Comparison of ENCODE assay signal across 10 cellular contexts in the genomic region with DNA sequence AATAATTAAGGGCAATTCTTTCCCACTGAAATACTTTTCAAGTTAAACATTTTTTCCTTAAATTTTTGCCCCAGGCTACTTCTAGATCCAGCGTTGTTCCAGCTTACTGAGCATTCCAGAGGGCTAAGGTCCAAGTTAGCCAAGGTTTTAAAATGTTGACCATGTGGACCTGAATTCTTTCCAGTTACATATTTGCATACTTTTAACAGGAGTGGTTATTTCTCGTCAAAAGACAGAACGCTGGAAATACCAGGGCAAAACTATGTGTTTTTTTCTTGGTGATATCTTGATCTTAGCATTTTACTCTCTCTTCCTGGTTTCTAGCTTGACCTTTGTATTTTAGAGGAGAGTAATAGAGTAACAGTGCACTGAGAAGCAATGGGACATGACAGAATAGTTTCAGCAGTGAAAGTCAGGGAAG. TPM values are rescaled to one million over a fixed set of nuclear protein-coding genes. Genes with fewer than 3 reads are reported as not detected.
A peak's percentile ranks its signal among the peaks of the same experiment; 100 is the strongest.
DNase-seq lines count a peak whose midpoint lies in the region; TF ChIP-seq lines count a peak whose summit lies in the region.
"Had no signal": no experiment of that assay in that cellular context is flagged by ENCODE, and none has a peak within 500 bp of the region (broad histone marks: within the 10 kb centered on the region; RNA-seq: fewer than 3 reads in every experiment).

No MANE protein-coding gene starts in this region.

- peak overlapping the region; percentile 80 for H3K9ac ChIP-seq in adipocyte (ENCODE audit: low read length)

- no peak for TF ChIP-seq CTCF in sigmoid colon (IDR thresholded peaks at IDR 0.05)
- TF ChIP-seq CTCF in CD14-positive monocyte (IDR thresholded peaks at IDR 0.05), result no peak

- intact Hi-C loops in sigmoid colon (cut with DNase I), result no loop called here
- intact Hi-C loops in activated T-helper 2 cell treated with anti-CD3 and anti-CD28 coated beads, Interferon-gamma antibody, Interleukin-2, Interleukin-4, amounts not matched to agents 10 μg/mL and 5 μg/mL and 100 μg/mL, durations not matched to agents 14 hours and 24 hours and 36 hours (cut with micrococcal nuclease), result no loop called here
- intact Hi-C loops in CD14-positive monocyte (cut with micrococcal nuclease), result no loop called here

- WGBS in sigmoid colon, 2 donors, result 8 to 49% methylated on average over 3 of the region's 3 CpGs

- H3K4me1 Mint-ChIP-seq in activated T-helper 2 cell treated with anti-CD3 and anti-CD28 coated beads, Interferon-gamma antibody, Interleukin-2, Interleukin-4, amounts not matched to agents 10 μg/mL and 5 μg/mL and 100 μg/mL, durations not matched to agents 14 hours and 24 hours and 36 hours (ENCODE audit: low read depth), result peaks cover 17% of the 10 kb centered on the region
- peaks cover 2% of the 10 kb centered on the region for H3K4me1 Mint-ChIP-seq in CD14-positive monocyte

- H3K36me3 Mint-ChIP-seq in activated T-helper 2 cell treated with anti-CD3 and anti-CD28 coated beads, Interferon-gamma antibody, Interleukin-2, Interleukin-4, amounts not matched to agents 10 μg/mL and 5 μg/mL and 100 μg/mL, durations not matched to agents 14 hours and 24 hours and 36 hours (ENCODE audit: low read depth), result no peaks in the 10 kb centered on the region
- no peaks in the 10 kb centered on the region for H3K36me3 Mint-ChIP-seq in CD14-positive monocyte

- peak overlapping the region in 3 of 4 donors; percentile 18 to 66 (median 53) for H3K27ac ChIP-seq in sigmoid colon

- no peaks in the 10 kb centered on the region for H3K9me3 ChIP-seq in adipocyte (ENCODE audit: control insufficient read depth, low read length)
- H3K9me3 ChIP-seq in sigmoid colon, result no peaks in the 10 kb centered on the region

- H3K27ac Mint-ChIP-seq in activated T-helper 2 cell treated with anti-CD3 and anti-CD28 coated beads, Interferon-gamma antibody, Interleukin-2, Interleukin-4, amounts not matched to agents 10 μg/mL and 5 μg/mL and 100 μg/mL, durations not matched to agents 14 hours and 24 hours and 36 hours, result no peak overlapping the region
- H3K27ac Mint-ChIP-seq in CD14-positive monocyte, result no peak overlapping the region

- peaks cover 45% of the 10 kb centered on the region for H3K4me1 ChIP-seq in adipocyte (ENCODE audit: control insufficient read depth, insufficient read depth, low read length)
- peaks cover 0 to 21% (median 13%) of the 10 kb centered on the region in 4 donors for H3K4me1 ChIP-seq in sigmoid colon

- TF ChIP-seq EP300 in sigmoid colon (IDR thresholded peaks at IDR 0.05), result no peak

- H3K4me3 Mint-ChIP-seq in activated T-helper 2 cell treated with anti-CD3 and anti-CD28 coated beads, Interferon-gamma antibody, Interleukin-2, Interleukin-4, amounts not matched to agents 10 μg/mL and 5 μg/mL and 100 μg/mL, durations not matched to agents 14 hours and 24 hours and 36 hours (ENCODE audit: low read depth), result no peak overlapping the region
- no peak overlapping the region for H3K4me3 Mint-ChIP-seq in CD14-positive monocyte

- TF ChIP-seq POLR2A in sigmoid colon (IDR thresholded peaks at IDR 0.05), result no peak

- H3K27me3 Mint-ChIP-seq in activated T-helper 2 cell treated with anti-CD3 and anti-CD28 coated beads, Interferon-gamma antibody, Interleukin-2, Interleukin-4, amounts not matched to agents 10 μg/mL and 5 μg/mL and 100 μg/mL, durations not matched to agents 14 hours and 24 hours and 36 hours (ENCODE audit: low read depth), result peaks cover 6% of the 10 kb centered on the region
- peaks cover 0 to 7% (median 0%) of the 10 kb centered on the region in 3 donors for H3K27me3 Mint-ChIP-seq in CD14-positive monocyte (ENCODE audit: low read depth in 3 of 3)

- no peaks in the 10 kb centered on the region for H3K27me3 ChIP-seq in adipocyte (replicated peaks; ENCODE audit: control insufficient read depth, insufficient read depth, low read length)
- no peaks in the 10 kb centered on the region for H3K27me3 ChIP-seq in sigmoid colon

- H3K36me3 ChIP-seq in adipocyte (ENCODE audit: control insufficient read depth, insufficient read depth, low read length, severe bottlenecking), result no peaks in the 10 kb centered on the region
- no peaks in the 10 kb centered on the region for H3K36me3 ChIP-seq in sigmoid colon

- DNase-seq in EH (ENCODE audit: low read depth) (peak; percentile 100), adipocyte (ENCODE audit: low read depth) (peak; percentile 97), glomerular visceral epithelial cell (ENCODE audit: extremely low spot score) (peak; percentile 41), sigmoid colon (no peak), CD14-positive monocyte (ENCODE audit: low spot score) (no peak), RPMI8226 (no peak)
- no peak for DNase-seq in activated T-helper 2 cell treated with anti-CD3 and anti-CD28 coated beads, Interferon-gamma antibody, Interleukin-2, Interleukin-4, amounts not matched to agents 10 μg/mL and 5 μg/mL and 100 μg/mL, durations not matched to agents 14 hours and 24 hours and 36 hours (ENCODE audit: low spot score)
- DNase-seq in activated CD4-positive, alpha-beta T cell treated with anti-CD3 and anti-CD28 coated beads for 1 hour, result no peak
- DNase-seq: DND-41, NCI-H1048 had no signal

- no peaks in the 10 kb centered on the region for H3K9me3 Mint-ChIP-seq in activated T-helper 2 cell treated with anti-CD3 and anti-CD28 coated beads, Interferon-gamma antibody, Interleukin-2, Interleukin-4, amounts not matched to agents 10 μg/mL and 5 μg/mL and 100 μg/mL, durations not matched to agents 14 hours and 24 hours and 36 hours
- no peaks in the 10 kb centered on the region for H3K9me3 Mint-ChIP-seq in CD14-positive monocyte

- peak overlapping the region; percentile 50 for H3K4me3 ChIP-seq in adipocyte (ENCODE audit: low read length)
- no peak overlapping the region for H3K4me3 ChIP-seq in sigmoid colon

RNA-seq across cellular contexts. Expression of a gene that starts 32.8 kb away (rescaled TPM):
- 1 to 10 TPM in 1 of 4 donors, under 1 TPM in 1, not detected in 2; under 0.01 to 1.5 TPM for total RNA-seq in sigmoid colon
- polyA plus RNA-seq in sigmoid colon, result under 1 TPM in 1 of 3 donors, not detected in 2; 0.51 TPM
- total RNA-seq in activated T-helper 2 cell treated with anti-CD3 and anti-CD28 coated beads, Interferon-gamma antibody, Interleukin-2, Interleukin-4, amounts not matched to agents 10 μg/mL and 5 μg/mL and 100 μg/mL, durations not matched to agents 14 hours and 24 hours and 36 hours, result not detected in 2 replicates
- under 1 TPM; 0.40 to 0.55 TPM for polyA plus RNA-seq in CD14-positive monocyte

Comparison
In these comparisons a context has a peak if more than half of its experiments do, and no peak if none do; other contexts are left out.
1. DNase-seq: peak in EH (single experiment), adipocyte (single experiment) and glomerular visceral epithelial cell (single experiment); none in sigmoid colon (single experiment), activated T-helper 2 cell treated with anti-CD3 and anti-CD28 coated beads, Interferon-gamma antibody, Interleukin-2, Interleukin-4, amounts not matched to agents 10 μg/mL and 5 μg/mL and 100 μg/mL, durations not matched to agents 14 hours and 24 hours and 36 hours (single experiment), activated CD4-positive, alpha-beta T cell treated with anti-CD3 and anti-CD28 coated beads for 1 hour (single experiment), CD14-positive monocyte (single experiment) and RPMI8226 (single experiment).